ENCODE assay signal across 1 cellular context in the genomic region with DNA sequence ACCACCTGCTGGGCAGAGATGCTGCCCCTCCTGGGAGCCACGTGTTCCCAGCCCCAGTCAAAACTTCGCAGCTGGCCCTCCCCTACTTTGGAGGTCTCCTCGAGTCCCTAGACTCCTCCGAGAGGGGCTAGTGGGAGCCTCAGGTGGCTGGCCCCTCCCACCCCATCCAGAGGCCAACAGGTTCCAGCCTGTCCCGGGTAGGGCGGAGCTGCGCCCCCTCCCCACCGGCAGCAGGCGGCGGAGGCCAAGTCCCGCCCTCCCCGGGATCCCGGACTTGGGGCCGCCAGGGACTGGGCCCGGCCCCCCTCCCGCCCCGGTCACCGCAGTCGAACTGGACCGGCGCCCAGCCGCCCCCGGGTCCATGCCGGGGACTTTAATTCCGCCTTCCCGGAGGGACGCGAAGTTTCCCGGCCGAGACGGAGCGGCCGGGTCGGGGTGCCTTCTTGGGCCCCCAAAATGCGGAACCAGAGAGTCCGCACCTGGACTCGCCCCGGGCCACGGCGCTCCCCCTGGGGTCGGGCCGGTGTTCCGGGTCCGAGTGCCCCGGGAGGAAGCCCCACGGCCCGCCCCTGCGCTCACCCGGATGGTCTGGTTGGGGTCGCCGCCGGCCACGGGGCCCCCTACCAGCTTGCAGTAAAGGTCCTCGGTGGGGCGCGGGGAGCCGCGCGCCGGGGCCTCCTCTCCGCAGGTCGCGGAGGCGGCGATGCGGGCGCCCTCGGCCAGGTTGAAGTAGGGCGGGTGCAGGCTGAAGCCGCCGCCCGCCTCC.
TF ChIP-seq lines count a peak whose summit lies in the region.

No MANE protein-coding gene starts in this region.

TF ChIP-seq in HepG2, 621 proteins besides CTCF, POLR2A, EP300 and RAD21 (continued from another document and continues in another):
- TF ChIP-seq HMGXB4 (CRISPR knock-in tag; IDR thresholded peaks at IDR 0.05; ENCODE audit: borderline replicate concordance in 1 of 2, low read depth in 1 of 2) (peak; percentile 62 to 87), ZBTB7B (CRISPR knock-in tag; IDR thresholded peaks at IDR 0.05) (peak; percentile 26; the same call in 1 of the 2 replicates), ZSCAN12 (CRISPR knock-in tag; IDR thresholded peaks at IDR 0.05) (no peak), MTA3 (CRISPR knock-in tag; IDR thresholded peaks at IDR 0.05) (0 out of 2 replicates have a peak, but pooled peaks have one; percentile 34), U2AF1 (optimal IDR thresholded peaks at IDR 0.05; ENCODE audit: low read depth, low read length) (no peak), MYC (CRISPR knock-in tag; IDR thresholded peaks at IDR 0.05; ENCODE audit: borderline replicate concordance) (0 out of 2 replicates have a peak, but pooled peaks have one; percentile 60), SNAI1 (CRISPR knock-in tag; IDR thresholded peaks at IDR 0.05; ENCODE audit: borderline replicate concordance) (no peak), ZNF629 (CRISPR knock-in tag; conservative IDR thresholded peaks at IDR 0.05) (no peak), PHF21A (CRISPR knock-in tag; IDR thresholded peaks at IDR 0.05) (peak; percentile 76), ZFP90 (CRISPR knock-in tag; IDR thresholded peaks at IDR 0.05; ENCODE audit: borderline replicate concordance) (peak; percentile 92; the same call in 1 of the 2 replicates), HDAC1 (CRISPR knock-in tag; IDR thresholded peaks at IDR 0.05) (peak; percentile 80), ZNF607 (CRISPR knock-in tag; IDR thresholded peaks at IDR 0.05; ENCODE audit: borderline replicate concordance) (no peak), TBX3 (IDR thresholded peaks at IDR 0.05; ENCODE audit: borderline replicate concordance) (no peak), CSRNP1 (CRISPR knock-in tag; IDR thresholded peaks at IDR 0.05) (peak; percentile 69; the same call in 1 of the 2 replicates), NCOR1 (IDR thresholded peaks at IDR 0.05; ENCODE audit: borderline replicate concordance, low read length) (no peak), ARNT (IDR thresholded peaks at IDR 0.05) (no peak), ZBTB25 (CRISPR knock-in tag; IDR thresholded peaks at IDR 0.05) (peak; percentile 96), FUBP1 (CRISPR knock-in tag; IDR thresholded peaks at IDR 0.05; ENCODE audit: borderline replicate concordance) (no peak), RARA (CRISPR knock-in tag; IDR thresholded peaks at IDR 0.05) (peak; percentile 41; the same call in 1 of the 2 replicates), ZNF441 (CRISPR knock-in tag; IDR thresholded peaks at IDR 0.05; ENCODE audit: borderline replicate concordance) (peak; percentile 65; the same call in 1 of the 2 replicates), GABPB1 (CRISPR knock-in tag; IDR thresholded peaks at IDR 0.05) (peak; percentile 77), NKX3-1 (CRISPR knock-in tag; IDR thresholded peaks at IDR 0.05) (peak; percentile 63; the same call in 1 of the 2 replicates), ZNF501 (CRISPR knock-in tag; IDR thresholded peaks at IDR 0.05) (peak; percentile 72; the same call in 1 of the 2 replicates), MLX (CRISPR knock-in tag; IDR thresholded peaks at IDR 0.05) (no peak), ZNF547 (CRISPR knock-in tag; IDR thresholded peaks at IDR 0.05) (no peak), KMT2A (CRISPR knock-in tag; IDR thresholded peaks at IDR 0.05) (peak; percentile 84), JUND (CRISPR knock-in tag; IDR thresholded peaks at IDR 0.05) (no peak), BRCA1 (CRISPR knock-in tag; IDR thresholded peaks at IDR 0.05) (no peak; the same call in 1 of the 2 replicates), ZNF674 (CRISPR knock-in tag; IDR thresholded peaks at IDR 0.05; ENCODE audit: low read depth) (no peak), RBFOX2 (IDR thresholded peaks at IDR 0.05; ENCODE audit: low read depth, low read length) (peak; percentile 24; the same call in 1 of the 2 replicates), TP53 (CRISPR knock-in tag; conservative IDR thresholded peaks at IDR 0.05) (peak; percentile 57; the same call in 1 of the 2 replicates), MAX (IDR thresholded peaks at IDR 0.05) (peak; percentile 71), STAG1 (CRISPR knock-in tag; IDR thresholded peaks at IDR 0.05) (peak; percentile 2; the same call in 1 of the 2 replicates), SUZ12 (IDR thresholded peaks at IDR 0.05; ENCODE audit: low read depth, low read length) (no peak), SPEN (CRISPR knock-in tag; IDR thresholded peaks at IDR 0.05; ENCODE audit: low read depth) (no peak), TRIM22 (IDR thresholded peaks at IDR 0.05) (no peak), CHD2 (IDR thresholded peaks at IDR 0.05; ENCODE audit: low read depth, low read length) (peak; percentile 88), ZNF232 (CRISPR knock-in tag; IDR thresholded peaks at IDR 0.05; ENCODE audit: borderline replicate concordance) (peak; percentile 74; the same call in 1 of the 2 replicates), SMAD1 (CRISPR knock-in tag; IDR thresholded peaks at IDR 0.05; ENCODE audit: borderline replicate concordance, low read depth) (no peak), ATF6 (CRISPR knock-in tag; conservative IDR thresholded peaks at IDR 0.05) (no peak), MAFF (IDR thresholded peaks at IDR 0.05; ENCODE audit: low read depth, low read length) (no peak), ZMYM2 (CRISPR knock-in tag; IDR thresholded peaks at IDR 0.05) (0 out of 2 replicates have a peak, but pooled peaks have one; percentile 16), ZNF101 (CRISPR knock-in tag; IDR thresholded peaks at IDR 0.05; ENCODE audit: borderline replicate concordance, low read depth) (no peak; the same call in 1 of the 2 replicates), BCL6 (CRISPR knock-in tag; IDR thresholded peaks at IDR 0.05) (0 out of 2 replicates have a peak, but pooled peaks have one; percentile 24)
- TF ChIP-seq, protein P1, sequence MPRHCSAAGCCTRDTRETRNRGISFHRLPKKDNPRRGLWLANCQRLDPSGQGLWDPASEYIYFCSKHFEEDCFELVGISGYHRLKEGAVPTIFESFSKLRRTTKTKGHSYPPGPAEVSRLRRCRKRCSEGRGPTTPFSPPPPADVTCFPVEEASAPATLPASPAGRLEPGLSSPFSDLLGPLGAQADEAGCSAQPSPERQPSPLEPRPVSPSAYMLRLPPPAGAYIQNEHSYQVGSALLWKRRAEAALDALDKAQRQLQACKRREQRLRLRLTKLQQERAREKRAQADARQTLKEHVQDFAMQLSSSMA (CRISPR knock-in tag; IDR thresholded peaks at IDR 0.05) = no peak
- TF ChIP-seq, protein P2, sequence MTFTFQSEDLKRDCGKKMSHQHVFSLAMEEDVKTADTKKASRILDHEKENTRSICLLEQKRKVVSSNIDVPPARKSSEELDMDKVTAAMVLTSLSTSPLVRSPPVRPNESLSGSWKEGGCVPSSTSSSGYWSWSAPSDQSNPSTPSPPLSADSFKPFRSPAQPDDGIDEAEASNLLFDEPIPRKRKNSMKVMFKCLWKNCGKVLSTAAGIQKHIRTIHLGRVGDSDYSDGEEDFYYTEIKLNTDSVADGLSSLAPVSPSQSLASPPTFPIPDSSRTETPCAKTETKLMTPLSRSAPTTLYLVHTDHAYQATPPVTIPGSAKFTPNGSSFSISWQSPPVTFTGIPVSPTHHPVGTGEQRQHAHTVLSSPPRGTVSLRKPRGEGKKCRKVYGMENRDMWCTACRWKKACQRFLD (CRISPR knock-in tag; IDR thresholded peaks at IDR 0.05; ENCODE audit: borderline replicate concordance) = no peak; the same call in 1 of the 2 replicates
- TF ChIP-seq, protein P3, sequence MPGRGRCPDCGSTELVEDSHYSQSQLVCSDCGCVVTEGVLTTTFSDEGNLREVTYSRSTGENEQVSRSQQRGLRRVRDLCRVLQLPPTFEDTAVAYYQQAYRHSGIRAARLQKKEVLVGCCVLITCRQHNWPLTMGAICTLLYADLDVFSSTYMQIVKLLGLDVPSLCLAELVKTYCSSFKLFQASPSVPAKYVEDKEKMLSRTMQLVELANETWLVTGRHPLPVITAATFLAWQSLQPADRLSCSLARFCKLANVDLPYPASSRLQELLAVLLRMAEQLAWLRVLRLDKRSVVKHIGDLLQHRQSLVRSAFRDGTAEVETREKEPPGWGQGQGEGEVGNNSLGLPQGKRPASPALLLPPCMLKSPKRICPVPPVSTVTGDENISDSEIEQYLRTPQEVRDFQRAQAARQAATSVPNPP (CRISPR knock-in tag; IDR thresholded peaks at IDR 0.05) = 0 out of 2 replicates have a peak, but pooled peaks have one; percentile 44
